8 cellular contexts compared by ENCODE assay signal in genomic region chr3:101635954-101636798, GRCh38. TPM values are rescaled to one million over a fixed set of nuclear protein-coding genes. Genes with fewer than 3 reads are reported as not detected.
A peak's percentile ranks its signal among the peaks of the same experiment; 100 is the strongest.
DNase-seq lines count a peak whose midpoint lies in the region; ATAC-seq and TF ChIP-seq lines count a peak whose summit lies in the region.

No MANE protein-coding gene starts in this region.

- no peaks in the 10 kb centered on the region for H3K27me3 ChIP-seq in BE2C
- H3K27me3 ChIP-seq in NT2/D1 (ENCODE audit: insufficient read depth, insufficient read length) = no peaks in the 10 kb centered on the region
- H3K27me3 ChIP-seq in transverse colon = no peaks in the 10 kb centered on the region

- H3K27me3 Mint-ChIP-seq in osteocyte (ENCODE audit: unreplicated experiment) = peaks cover 5% of the 10 kb centered on the region

- TF ChIP-seq POLR2A in transverse colon (IDR thresholded peaks at IDR 0.05) = no peak

- no peaks in the 10 kb centered on the region for H3K4me1 ChIP-seq in BE2C
- peaks cover 4% of the 10 kb centered on the region for H3K4me1 ChIP-seq in NT2/D1 (ENCODE audit: insufficient read depth, insufficient read length)
- H3K4me1 ChIP-seq in transverse colon = no peaks in the 10 kb centered on the region

- 50 to 58% methylated on average over 2 to 18 of the region's 18 CpGs for WGBS in transverse colon (ENCODE audit: low coverage in 1 of 2), 2 donors

- no peaks in the 10 kb centered on the region for H3K36me3 ChIP-seq in BE2C
- no peaks in the 10 kb centered on the region for H3K36me3 ChIP-seq in NT2/D1 (ENCODE audit: insufficient read depth, insufficient read length, low read length)
- H3K36me3 ChIP-seq in transverse colon = no peaks in the 10 kb centered on the region

- H3K9me3 Mint-ChIP-seq in osteocyte (ENCODE audit: unreplicated experiment) = no peaks in the 10 kb centered on the region

- no peak overlapping the region for H3K27ac ChIP-seq in transverse colon

- no peaks in the 10 kb centered on the region for H3K4me1 Mint-ChIP-seq in osteocyte (ENCODE audit: unreplicated experiment)

- no peak for TF ChIP-seq EP300 in transverse colon (IDR thresholded peaks at IDR 0.05; ENCODE audit: low read depth)

- no peak overlapping the region for H3K4me3 Mint-ChIP-seq in osteocyte (ENCODE audit: unreplicated experiment)

- DNase-seq in BE2C (peak; percentile 84), NT2/D1 (ENCODE audit: low read depth, low spot score) (peak; percentile 35), fibroblast of mammary gland (ENCODE audit: low read depth) (peak; percentile 49), osteocyte (ENCODE audit: extremely low spot score, unreplicated experiment) (peak; percentile 83), transverse colon (peak; percentile 56)
- peak; percentile 7 for DNase-seq in activated CD8-positive, alpha-beta memory T cell treated with anti-CD3 and anti-CD28 coated beads, Interleukin-2, amount 50 U/mL, for 24 hours (ENCODE audit: extremely low read depth)

- H3K4me3 ChIP-seq in BE2C (ENCODE audit: low read depth, low read length) = no peak overlapping the region
- H3K4me3 ChIP-seq in NT2/D1 (ENCODE audit: insufficient read length, low read depth) = no peak overlapping the region
- no peak overlapping the region for H3K4me3 ChIP-seq in fibroblast of mammary gland (ENCODE audit: control insufficient read depth, low read depth, low read length)
- no peak overlapping the region for H3K4me3 ChIP-seq in transverse colon

- TF ChIP-seq CTCF in BE2C (IDR thresholded peaks at IDR 0.05; ENCODE audit: low read depth, low read length) (peak; percentile 86), fibroblast of mammary gland (conservative IDR thresholded peaks at IDR 0.05; ENCODE audit: control insufficient read depth, insufficient read depth, low read depth, low read length) (peak; percentile 65), osteocyte (IDR thresholded peaks at IDR 0.05) (peak; percentile 63), transverse colon (IDR thresholded peaks at IDR 0.05) (peak in 4 of 5 experiments; percentile 31 to 53 (median 39))

- H3K36me3 Mint-ChIP-seq in osteocyte (ENCODE audit: unreplicated experiment) = no peaks in the 10 kb centered on the region

- in situ Hi-C loops in transverse colon (cut with MboI; ENCODE audit: low pct_ligation_motif_present in 1 of 4, low pct_unique_long_range_greater_than_20kb in 1 of 4, low sequenced_read_pairs in 3 of 4) = no loop called here

- H3K27ac Mint-ChIP-seq in osteocyte (ENCODE audit: unreplicated experiment) = no peak overlapping the region

- intact Hi-C loops in transverse colon (cut with DNase I; ENCODE audit: low total_unique reads) = no loop called here

- H3K9me3 ChIP-seq in BE2C (no peaks in the 10 kb centered on the region), NT2/D1 (ENCODE audit: insufficient read depth, low read length) (no peaks in the 10 kb centered on the region), transverse colon (no peaks in the 10 kb centered on the region)

- H3K9ac ChIP-seq in NT2/D1 (ENCODE audit: insufficient read length, low read depth) = no peak overlapping the region

- ATAC-seq in GM19023 (IDR thresholded peaks at IDR 0.05; ENCODE audit: unreplicated experiment) (peak; percentile 94), HG03108 (IDR thresholded peaks at IDR 0.05; ENCODE audit: unreplicated experiment) (peak; percentile 90)

RNA-seq across cellular contexts. Expression of gene ZBTB11, which starts 40.8 kb away (rescaled TPM):
- polyA plus RNA-seq in BE2C (2012; ENCODE audit: insufficient read depth, insufficient read length, low read depth) = 18.6 TPM
- 15.3 and 18.2 TPM in 2 replicates for total RNA-seq in osteocyte
- total RNA-seq in transverse colon = 10 to 100 TPM; 11.6 to 29.1 (median 21.5) TPM

RNA-seq across cellular contexts. Expression of gene RPL24, which starts 50.3 kb away (rescaled TPM):
- 1,185 TPM for polyA plus RNA-seq in BE2C (2012; ENCODE audit: insufficient read depth, insufficient read length, low read depth)
- total RNA-seq in osteocyte (989 and 1,036 TPM in 2 replicates), transverse colon (100 to 1,000 TPM; 215 to 997 (median 604) TPM)

Comparison
In these comparisons a context has a peak if more than half of its experiments do, and no peak if none do; other contexts are left out.
1. DNase-seq: peak in every context shown above with its lines; median percentile 84 in BE2C; 83 in osteocyte; 56 in transverse colon; 49 in fibroblast of mammary gland; 35 in NT2/D1; 7 in activated CD8-positive, alpha-beta memory T cell treated with anti-CD3 and anti-CD28 coated beads, Interleukin-2, amount 50 U/mL, for 24 hours.